Comparison of ENCODE assay signal across 17 cellular contexts in the genomic region with DNA sequence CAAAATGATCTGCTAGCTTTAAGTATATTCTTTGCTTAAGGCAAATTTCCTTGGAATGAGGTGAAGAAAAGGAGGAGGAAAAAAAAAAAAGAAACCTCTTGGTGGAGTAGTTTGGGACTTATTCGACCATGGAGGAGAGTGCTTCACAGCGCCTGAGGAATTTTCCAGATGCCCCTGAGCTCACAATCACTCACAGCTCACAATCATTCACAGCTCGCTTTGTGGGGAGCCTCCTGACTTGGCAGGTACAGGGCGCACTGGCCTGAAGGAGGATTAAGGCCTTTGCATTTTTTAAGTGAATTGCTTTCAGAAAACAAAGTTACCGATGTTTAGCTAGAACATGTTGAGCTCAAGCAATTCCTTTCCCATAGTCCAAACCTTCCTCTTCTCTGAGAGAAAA. TPM values are rescaled to one million over a fixed set of nuclear protein-coding genes. Genes with fewer than 3 reads are reported as not detected.
DNase-seq lines count a peak whose midpoint lies in the region; FAIRE-seq lines count a peak whose summit lies in the region.
"Had no signal": no experiment of that assay in that cellular context is flagged by ENCODE, and none has a peak within 500 bp of the region (broad histone marks: within the 10 kb centered on the region; RNA-seq: fewer than 3 reads in every experiment).

No MANE protein-coding gene starts in this region.

- H3K79me1 ChIP-seq in neuronal stem cell (ENCODE audit: low read depth, low read length), result peaks cover 2% of the 10 kb centered on the region

- H3K27ac ChIP-seq in iPS-20b (ENCODE audit: low read length) (peak overlapping the region; percentile 22), neuronal stem cell (replicated peaks; ENCODE audit: low read length) (peak overlapping the region; percentile 99)
- H3K27ac ChIP-seq: spleen had no signal

- H2BK5ac ChIP-seq in neuronal stem cell (ENCODE audit: low read length), result peak overlapping the region; percentile 96

- H4K8ac ChIP-seq in neuronal stem cell (ENCODE audit: low read depth, low read length), result no peak overlapping the region

- H3K23ac ChIP-seq in neuronal stem cell (ENCODE audit: low read depth, low read length, poor library complexity), result no peak overlapping the region

- no CpG with 5 or more reads among the region's 5 CpGs for WGBS in neuronal stem cell (ENCODE audit: extremely low coverage in 2 of 2, insufficient read length in 2 of 2, insufficient replicate concordance in 1 of 2), 2 donors

- no peak overlapping the region for H3K14ac ChIP-seq in neuronal stem cell (ENCODE audit: low read length)

- H3K36me3 ChIP-seq in adipocyte (ENCODE audit: control insufficient read depth, insufficient read depth, low read length, severe bottlenecking) (peaks cover 34% of the 10 kb centered on the region), iPS-20b (ENCODE audit: insufficient read depth, low read depth, low read length) (peaks cover 17% of the 10 kb centered on the region; the same call in 1 of the 2 replicates), neuronal stem cell (replicated peaks in 1 of 2; ENCODE audit: control insufficient read depth in 2 of 2, insufficient read depth in 2 of 2, low read length in 2 of 2) (peaks cover 27 to 100% of the 10 kb centered on the region in 2 donors)

- no peak overlapping the region for H4K91ac ChIP-seq in neuronal stem cell (ENCODE audit: low read depth, low read length, poor library complexity)

- no peak overlapping the region for H3K4ac ChIP-seq in neuronal stem cell (ENCODE audit: low read length)

- H3K9ac ChIP-seq in adipocyte (ENCODE audit: low read length), result no peak overlapping the region
- H3K9ac ChIP-seq in iPS-20b (ENCODE audit: low read depth, low read length), result peak overlapping the region; percentile 41; the same call in 1 of the 2 replicates
- no peak overlapping the region for H3K9ac ChIP-seq in neuronal stem cell (ENCODE audit: low read depth, low read length, poor library complexity)

- H3K4me3 ChIP-seq in adipocyte (ENCODE audit: low read length) (no peak overlapping the region), iPS-20b (ENCODE audit: low read length) (peak overlapping the region; percentile 10; the same call in 1 of the 2 replicates), neuronal stem cell (ENCODE audit: low read length in 2 of 2) (no peak overlapping the region)
- H3K4me3 ChIP-seq: spleen, stomach had no signal

- H2BK15ac ChIP-seq in neuronal stem cell (ENCODE audit: low read length), result no peak overlapping the region

- no peak overlapping the region for H2AFZ ChIP-seq in neuronal stem cell (ENCODE audit: low read length)

- H3K27me3 ChIP-seq in adipocyte (replicated peaks; ENCODE audit: control insufficient read depth, insufficient read depth, low read length) (no peaks in the 10 kb centered on the region), iPS-20b (ENCODE audit: insufficient read depth, low read length) (no peaks in the 10 kb centered on the region), neuronal stem cell (ENCODE audit: control insufficient read depth in 3 of 3, insufficient read depth in 3 of 3, low read depth in 1 of 3, low read length in 3 of 3) (no peaks in the 10 kb centered on the region)
- H3K27me3 ChIP-seq: stomach had no signal

- peak overlapping the region; percentile 53 for H2BK12ac ChIP-seq in neuronal stem cell (ENCODE audit: low read length)

- no peak overlapping the region for H2AK5ac ChIP-seq in neuronal stem cell (ENCODE audit: low read depth, low read length)

- H3K4me2 ChIP-seq in neuronal stem cell (ENCODE audit: insufficient read depth, low read length, poor library complexity, severe bottlenecking), result no peak overlapping the region

- no peak overlapping the region for H3K18ac ChIP-seq in neuronal stem cell (ENCODE audit: low read length)

- FAIRE-seq in HTR-8/SVneo (lab: Jason Lieb, UNC), result no peak
- no peak for FAIRE-seq in frontal cortex (lab: Jason Lieb, UNC)
- FAIRE-seq: RCC 7860 had no signal

- H2BK120ac ChIP-seq in neuronal stem cell (ENCODE audit: low read depth, low read length), result peak overlapping the region; percentile 98

- DNase-seq in HK-2 (ENCODE audit: unreplicated experiment) (peak; percentile 20), adipocyte (ENCODE audit: low read depth) (peak; percentile 22), neuronal stem cell (ENCODE audit: low spot score) (no peak), HTR-8/SVneo (ENCODE audit: insufficient read length, low spot score) (no peak), COLO829 (ENCODE audit: low spot score) (no peak), pons (ENCODE audit: low spot score) (no peak), frontal cortex (ENCODE audit: low spot score in 2 of 2) (no peak)
- DNase-seq: activated CD4-positive, alpha-beta memory T cell treated with anti-CD3 and anti-CD28 coated beads for 36 hours; activated gamma-delta T cell; CD8-positive, alpha-beta T cell; erythroblast; NCI-H226; NK-92 treated with Interleukin-12 subunit alpha and Interleukin-12 subunit beta, amount 100 ng/mL, for 24 hours; spleen; stomach had no signal

- H3K9me3 ChIP-seq in adipocyte (ENCODE audit: control insufficient read depth, low read length) (no peaks in the 10 kb centered on the region), iPS-20b (ENCODE audit: insufficient read depth, low read depth, low read length) (no peaks in the 10 kb centered on the region), neuronal stem cell (replicated peaks in 1 of 2; ENCODE audit: control insufficient read depth in 2 of 2, insufficient read depth in 1 of 2, low read depth in 1 of 2, low read length in 2 of 2) (peaks cover 0 to 3% of the 10 kb centered on the region in 2 donors)
- H3K9me3 ChIP-seq: spleen, stomach had no signal

- H3K4me1 ChIP-seq in adipocyte (ENCODE audit: control insufficient read depth, insufficient read depth, low read length), result peaks cover 31% of the 10 kb centered on the region
- peaks cover 29% of the 10 kb centered on the region for H3K4me1 ChIP-seq in iPS-20b (ENCODE audit: insufficient read depth, low read length)
- H3K4me1 ChIP-seq in neuronal stem cell (ENCODE audit: control insufficient read depth in 2 of 2, insufficient read depth in 1 of 2, low read depth in 1 of 2, low read length in 2 of 2), result peaks cover 0 to 55% of the 10 kb centered on the region in 2 donors
- H3K4me1 ChIP-seq: spleen had no signal

RNA-seq across cellular contexts. Expression of gene BOC, which starts 53.9 kb away (rescaled TPM):
- 180 TPM for polyA plus RNA-seq in neuronal stem cell (2013, experiment 1 of 2)
- 180 TPM for polyA plus RNA-seq in neuronal stem cell (2013, experiment 2 of 2)
- total RNA-seq in frontal cortex, result 3.3 TPM
- total RNA-seq: activated CD4-positive, alpha-beta memory T cell treated with anti-CD3 and anti-CD28 coated beads for 36 hours; CD8-positive, alpha-beta T cell had no signal

Comparison
In these comparisons a context has a peak if more than half of its experiments do, and no peak if none do; other contexts are left out.
1. DNase-seq: peak in HK-2 (single experiment) and adipocyte (single experiment); none in neuronal stem cell (single experiment), HTR-8/SVneo (single experiment), COLO829 (single experiment), pons (single experiment) and frontal cortex (0 of 2).